8 cellular contexts compared by ENCODE assay signal in genomic region chr17:75779250-75779986, GRCh38. TPM values are rescaled to one million over a fixed set of nuclear protein-coding genes. Genes with fewer than 3 reads are reported as not detected.
DNase-seq lines count a peak whose midpoint lies in the region; ATAC-seq and TF ChIP-seq lines count a peak whose summit lies in the region.

No MANE protein-coding gene starts in this region.

- peaks cover 28% of the 10 kb centered on the region for H3K36me3 Mint-ChIP-seq in activated naive CD4-positive, alpha-beta T cell treated with anti-CD3 and anti-CD28 coated beads, Interleukin-2, amount 50 U/mL, for 24 hours

- H3K9me3 ChIP-seq in SK-N-MC (ENCODE audit: low read depth, low read length) (no peaks in the 10 kb centered on the region; the same call in 1 of the 2 replicates), testis (no peaks in the 10 kb centered on the region)

- H3K27me3 ChIP-seq in GM06990 (replicated peaks; ENCODE audit: control insufficient read depth, insufficient read depth, low read length) (no peaks in the 10 kb centered on the region), testis (no peaks in the 10 kb centered on the region)

- intact Hi-C loops in testis (cut with DNase I; ENCODE audit: low total_unique reads), result loop anchor here (10.0 kb wide), 1 partner anchor 65 kb away; the partner anchor contains the start of gene UNC13D

- no peak for TF ChIP-seq CTCF in GM06990 (IDR thresholded peaks at IDR 0.05; ENCODE audit: insufficient read depth, low read length, poor library complexity, severe bottlenecking)
- TF ChIP-seq CTCF in NB4 (IDR thresholded peaks at IDR 0.05; ENCODE audit: low read depth, low read length), result no peak
- TF ChIP-seq CTCF in omental fat pad (IDR thresholded peaks at IDR 0.05), result no peak
- TF ChIP-seq CTCF in testis (IDR thresholded peaks at IDR 0.05), result peak in 1 of 3 experiments; percentile 2

- no peaks in the 10 kb centered on the region for H3K27me3 Mint-ChIP-seq in activated naive CD4-positive, alpha-beta T cell treated with anti-CD3 and anti-CD28 coated beads, Interleukin-2, amount 50 U/mL, for 24 hours

- H3K36me3 ChIP-seq in GM06990 (ENCODE audit: control insufficient read depth, insufficient read depth, low read length) (peaks cover 13% of the 10 kb centered on the region), SK-N-MC (ENCODE audit: insufficient read depth, low read length) (peaks cover 33% of the 10 kb centered on the region), testis (ENCODE audit: low read depth, missing control alignments) (no peaks in the 10 kb centered on the region)

- peaks cover 29% of the 10 kb centered on the region for H3K4me1 ChIP-seq in testis

- peak overlapping the region; percentile 99 for H3K9ac ChIP-seq in SK-N-MC (ENCODE audit: insufficient read length)

- H3K4me3 Mint-ChIP-seq in activated naive CD4-positive, alpha-beta T cell treated with anti-CD3 and anti-CD28 coated beads, Interleukin-2, amount 50 U/mL, for 24 hours, result peak overlapping the region; percentile 98

- peak; percentile 100 for TF ChIP-seq POLR2A in NB4 (IDR thresholded peaks at IDR 0.05; ENCODE audit: extremely low read depth, insufficient read length)
- peak; percentile 99 for TF ChIP-seq POLR2A in testis (IDR thresholded peaks at IDR 0.05)

- peak overlapping the region; percentile 99 for H3K27ac Mint-ChIP-seq in activated naive CD4-positive, alpha-beta T cell treated with anti-CD3 and anti-CD28 coated beads, Interleukin-2, amount 50 U/mL, for 24 hours

- H3K27ac ChIP-seq in SK-N-MC, result peak overlapping the region; percentile 82
- peak overlapping the region; percentile 98 to 99 for H3K27ac ChIP-seq in testis

- peak overlapping the region; percentile 88 for H3K4me3 ChIP-seq in GM06990 (replicated peaks; ENCODE audit: low read depth, low read length)
- H3K4me3 ChIP-seq in NB4 (ENCODE audit: low read depth, low read length), result peak overlapping the region; percentile 93
- H3K4me3 ChIP-seq in SK-N-MC, result peak overlapping the region; percentile 85
- H3K4me3 ChIP-seq in testis, result peak overlapping the region; percentile 99

- WGBS in testis, 2 donors, result 0 to 1% methylated on average over 15 to 58 of the region's 84 CpGs

- peaks cover 39% of the 10 kb centered on the region for H3K4me1 Mint-ChIP-seq in activated naive CD4-positive, alpha-beta T cell treated with anti-CD3 and anti-CD28 coated beads, Interleukin-2, amount 50 U/mL, for 24 hours

- DNase-seq in GM06990 (ENCODE audit: extremely low read depth, insufficient read length) (peak; percentile 97), NB4 (ENCODE audit: low read depth) (peak; percentile 99), SK-N-MC (ENCODE audit: low read depth, low spot score) (peak; percentile 100), glomerular endothelial cell (ENCODE audit: extremely low read depth, low read depth, low spot score) (peak; percentile 100), omental fat pad (ENCODE audit: low spot score) (peak; percentile 73), testis (peak; percentile 98)

- no peaks in the 10 kb centered on the region for H3K9me3 Mint-ChIP-seq in activated naive CD4-positive, alpha-beta T cell treated with anti-CD3 and anti-CD28 coated beads, Interleukin-2, amount 50 U/mL, for 24 hours

- ATAC-seq in HG02571 (IDR thresholded peaks at IDR 0.05; ENCODE audit: unreplicated experiment) (peak; percentile 63), omental fat pad (ENCODE audit: low FRiP score) (peak; percentile 81)

RNA-seq across cellular contexts. Expression of gene UNK, which starts 5.2 kb away (rescaled TPM):
- total RNA-seq in glomerular endothelial cell, result 14.5 and 28.6 TPM in 2 replicates
- total RNA-seq in omental fat pad, result 10 to 100 TPM; 19.4 to 38.9 (median 24.3) TPM
- 10 to 100 TPM; 57.2 to 76.0 TPM for total RNA-seq in testis
- polyA plus RNA-seq in testis (ENCODE audit: insufficient read depth, low read depth, low replicate concordance), result 66.7 TPM

RNA-seq across cellular contexts. Expression of gene GALK1, which starts 14.4 kb away (rescaled TPM):
- 40.6 and 56.0 TPM in 2 replicates for total RNA-seq in glomerular endothelial cell
- total RNA-seq in omental fat pad, result 10 to 100 TPM; 15.9 to 51.5 (median 28.5) TPM
- total RNA-seq in testis, result 10 to 100 TPM; 31.9 to 50.7 TPM
- polyA plus RNA-seq in testis (ENCODE audit: insufficient read depth, low read depth, low replicate concordance), result 32.1 TPM

RNA-seq across cellular contexts. Expression of gene ITGB4, which starts 58.2 kb away (rescaled TPM):
- 0.76 and 4.8 TPM in 2 replicates for total RNA-seq in glomerular endothelial cell
- total RNA-seq in omental fat pad, result 10 to 100 TPM; 10.7 to 27.0 (median 17.3) TPM
- 10 to 100 TPM in 1 of 2 donors, 1 to 10 TPM in 1; 7.6 to 11.6 TPM for total RNA-seq in testis
- 16.4 TPM for polyA plus RNA-seq in testis (ENCODE audit: insufficient read depth, low read depth, low replicate concordance)

Comparison
In these comparisons a context has a peak if more than half of its experiments do, and no peak if none do; other contexts are left out.
1. Peak in every context shown above with its lines: DNase-seq, ATAC-seq, H3K4me3 ChIP-seq and H3K27ac ChIP-seq.